Comparison of ENCODE assay signal across 15 cellular contexts in the genomic region with DNA sequence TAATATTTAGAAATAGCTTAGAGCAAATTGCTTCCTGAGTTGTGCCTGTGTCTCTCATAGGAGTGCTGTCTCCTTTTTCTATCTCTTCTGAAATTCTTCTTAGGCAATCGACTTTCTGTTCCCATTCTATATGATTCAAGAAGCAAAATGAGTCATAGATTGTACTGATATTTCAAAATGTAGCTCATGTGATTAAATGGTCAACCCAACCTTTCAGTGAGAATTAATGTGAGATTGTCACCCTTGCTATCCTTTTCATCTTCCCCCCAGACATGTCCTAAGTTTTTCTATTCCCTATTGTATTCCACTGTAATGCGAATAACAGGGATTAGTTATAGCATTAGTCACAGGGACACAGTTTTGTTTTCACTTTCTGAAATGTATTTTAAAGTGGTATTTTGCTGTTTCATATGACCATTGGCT.
DNase-seq lines count a peak whose midpoint lies in the region; ATAC-seq, FAIRE-seq and TF ChIP-seq lines count a peak whose summit lies in the region.
"Had no signal": no experiment of that assay in that cellular context is flagged by ENCODE, and none has a peak within 500 bp of the region (broad histone marks: within the 10 kb centered on the region; RNA-seq: fewer than 3 reads in every experiment).

No MANE protein-coding gene starts in this region.

- no peak for FAIRE-seq in bronchial epithelial cell (lab: Jason Lieb, UNC)
- FAIRE-seq: kidney had no signal

- H2AFZ ChIP-seq in osteoblast (ENCODE audit: low read length) = no peak overlapping the region

- H3K27ac ChIP-seq in osteoblast (ENCODE audit: low read depth, low read length) = peak overlapping the region; percentile 45

- H3K27me3 ChIP-seq in bronchial epithelial cell (ENCODE audit: control insufficient read depth, insufficient read depth, low read length) (no peaks in the 10 kb centered on the region), osteoblast (ENCODE audit: insufficient read depth, low read length) (no peaks in the 10 kb centered on the region), BE2C (no peaks in the 10 kb centered on the region)

- no peak overlapping the region for H3K4me3 ChIP-seq in bronchial epithelial cell (ENCODE audit: low read depth, low read length)
- no peak overlapping the region for H3K4me3 ChIP-seq in osteoblast (ENCODE audit: insufficient read depth, low read length)
- H3K4me3 ChIP-seq in BE2C (ENCODE audit: low read depth, low read length) = no peak overlapping the region

- peak overlapping the region; percentile 55 for H3K4me2 ChIP-seq in osteoblast (ENCODE audit: insufficient read depth, low read length)

- no peaks in the 10 kb centered on the region for H3K36me3 ChIP-seq in bronchial epithelial cell (ENCODE audit: control insufficient read depth, insufficient read depth, low read length)
- H3K36me3 ChIP-seq in osteoblast (ENCODE audit: insufficient read depth, low read length) = no peaks in the 10 kb centered on the region
- no peaks in the 10 kb centered on the region for H3K36me3 ChIP-seq in BE2C

- no peaks in the 10 kb centered on the region for H3K9me3 ChIP-seq in osteoblast (ENCODE audit: low read depth, low read length)
- H3K9me3 ChIP-seq in BE2C = no peaks in the 10 kb centered on the region

- no peaks in the 10 kb centered on the region for H3K79me2 ChIP-seq in osteoblast (ENCODE audit: insufficient read depth, low read length)

- DNase-seq in NCI-H460 (ENCODE audit: extremely low read depth, low read depth) (peak; percentile 6), bronchial epithelial cell (ENCODE audit: low read depth) (peak; percentile 92), osteoblast (ENCODE audit: insufficient read length, low spot score, missing footprints) (peak; percentile 51), BE2C (no peak)
- DNase-seq: activated CD8-positive, alpha-beta T cell treated with anti-CD3 and anti-CD28 coated beads, Interleukin-2, amount 10 ng/mL, durations not matched to agents 7 days and 5 days; activated naive CD8-positive, alpha-beta T cell treated with anti-CD3 and anti-CD28 coated beads for 36 hours; effector CD8-positive, alpha-beta T cell; kidney; NCI-H345; stimulated activated naive CD4-positive, alpha-beta T cell treated with Interleukin-2 at 50 U/mL for 16 hours; T-cell had no signal

- ATAC-seq in GM18502 (IDR thresholded peaks at IDR 0.05; ENCODE audit: poor library complexity, unreplicated experiment) (peak; percentile 57), HG03045 (IDR thresholded peaks at IDR 0.05; ENCODE audit: unreplicated experiment) (no peak), GM21576 (IDR thresholded peaks at IDR 0.05; ENCODE audit: unreplicated experiment) (no peak), GM21786 (IDR thresholded peaks at IDR 0.05; ENCODE audit: unreplicated experiment) (no peak)
- ATAC-seq: activated CD8-positive, alpha-beta T cell treated with anti-CD3 and anti-CD28 coated beads, Interleukin-2, amount 10 ng/mL, durations not matched to agents 7 days and 5 days; T-cell had no signal

- H3K4me1 ChIP-seq in osteoblast (ENCODE audit: insufficient read depth, low read length) (peaks cover 10% of the 10 kb centered on the region), BE2C (no peaks in the 10 kb centered on the region)

- no peaks in the 10 kb centered on the region for H4K20me1 ChIP-seq in osteoblast (ENCODE audit: insufficient read depth, low read length)

- no peak for TF ChIP-seq CTCF in bronchial epithelial cell (IDR thresholded peaks at IDR 0.05; ENCODE audit: insufficient read depth, low read length, severe bottlenecking)
- no peak for TF ChIP-seq CTCF in osteoblast (IDR thresholded peaks at IDR 0.05; ENCODE audit: extremely low read depth, low read depth, low read length)
- TF ChIP-seq CTCF in BE2C (IDR thresholded peaks at IDR 0.05; ENCODE audit: low read depth, low read length) = no peak
